8 cellular contexts compared by ENCODE assay signal in genomic region chr15:82221535-82221934, GRCh38. TPM values are rescaled to one million over a fixed set of nuclear protein-coding genes. Genes with fewer than 3 reads are reported as not detected.
DNase-seq lines count a peak whose midpoint lies in the region; ATAC-seq and TF ChIP-seq lines count a peak whose summit lies in the region.
"Not testable (repeated sequence)": the region's sequence is repeated elsewhere in the genome, so short reads cannot be mapped to it uniquely, and the experiment has no call there.

No MANE protein-coding gene starts in this region.

- peak; percentile 33 for TF ChIP-seq CTCF in GM12865 (IDR thresholded peaks at IDR 0.05; ENCODE audit: insufficient read depth, low read depth, low read length, missing control alignments)
- TF ChIP-seq CTCF in LNCAP (IDR thresholded peaks at IDR 0.05), result peak; percentile 32; the same call in 1 of the 2 replicates
- TF ChIP-seq CTCF in epithelial cell of esophagus (IDR thresholded peaks at IDR 0.05; ENCODE audit: insufficient read depth, low read depth, low read length, missing control alignments), result peak; percentile 33

- not testable (repeated sequence) for H3K4me3 ChIP-seq in GM12865 (ENCODE audit: low read depth, low read length); epithelial cell of esophagus (ENCODE audit: low read length)

- peak; percentile 73 for ATAC-seq in SK-N-SH treated with all-trans-retinoic acid at 6 μM for 48 hours
- peak; percentile 83 for ATAC-seq in left lobe of liver

- peak; percentile 6 for DNase-seq in AG20443 (ENCODE audit: low spot score)
- peak; percentile 54 for DNase-seq in GM12865 (ENCODE audit: low read depth)
- DNase-seq in activated naive CD4-positive, alpha-beta T cell treated with Interleukin-2 at 50 U/mL for 16 hours, result peak; percentile 3
- DNase-seq in epithelial cell of esophagus (ENCODE audit: low read depth), result peak; percentile 47
- DNase-seq in left lobe of liver (ENCODE audit: low spot score), result not testable (repeated sequence)
- DNase-seq in stimulated activated CD4-positive, alpha-beta T cell treated with anti-CD3 and anti-CD28 coated beads, Interleukin-4, amount 100 ng/mL, for 1 hour, result peak; percentile 18

RNA-seq across cellular contexts. Expression of gene EFL1, which starts 41.0 kb away (rescaled TPM):
- 6.7 TPM for total RNA-seq in left lobe of liver

RNA-seq across cellular contexts. Expression of gene SAXO2, which starts 41.1 kb away (rescaled TPM):
- 0.58 TPM for total RNA-seq in left lobe of liver
